ENCODE assay signal across 14 cellular contexts in the genomic region with DNA sequence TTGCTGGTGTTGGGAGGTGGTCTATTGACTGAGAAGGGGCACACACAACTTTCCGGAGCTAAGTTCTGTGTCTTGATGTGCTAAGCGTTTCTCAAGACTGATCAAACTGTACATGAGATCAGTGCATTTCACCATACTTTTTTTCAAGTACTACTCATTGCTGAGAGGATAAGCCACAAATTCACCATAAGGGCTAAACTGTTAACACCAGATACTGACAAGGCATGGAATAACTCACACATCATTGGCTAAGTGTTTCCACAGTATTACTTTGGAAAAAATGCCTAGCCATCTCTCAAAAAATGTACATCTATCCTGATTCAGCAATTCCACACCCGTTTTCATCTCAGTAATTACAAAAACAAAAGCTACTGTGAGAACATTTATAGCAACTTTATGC. TPM values are rescaled to one million over a fixed set of nuclear protein-coding genes. Genes with fewer than 3 reads are reported as not detected.
A peak's percentile ranks its signal among the peaks of the same experiment; 100 is the strongest.
DNase-seq lines count a peak whose midpoint lies in the region; ATAC-seq and TF ChIP-seq lines count a peak whose summit lies in the region.
"Had no signal": no experiment of that assay in that cellular context is flagged by ENCODE, and none has a peak within 500 bp of the region (broad histone marks: within the 10 kb centered on the region; RNA-seq: fewer than 3 reads in every experiment).

No MANE protein-coding gene starts in this region.

- H3K4me3 ChIP-seq in AG10803 (ENCODE audit: low read length) (no peak overlapping the region), fibroblast of lung (replicated peaks in 1 of 4; ENCODE audit: control extremely low read depth in 1 of 4, insufficient read depth in 1 of 4, low read depth in 3 of 4, low read length in 4 of 4) (no peak overlapping the region)
- H3K4me3 ChIP-seq: BLaER1, Peyer's patch had no signal

- H4K20me1 ChIP-seq in fibroblast of lung (ENCODE audit: control insufficient read depth, extremely low read depth, insufficient read depth, low read length): no peaks in the 10 kb centered on the region

- H3K4me1 ChIP-seq in fibroblast of lung (ENCODE audit: control insufficient read depth, extremely low read depth, insufficient read depth, low read length): no peaks in the 10 kb centered on the region
- H3K4me1 ChIP-seq: BLaER1, parathyroid adenoma, Peyer's patch had no signal

- H3K27ac ChIP-seq in CD4-positive, alpha-beta T cell (ENCODE audit: low read depth, low read length): no peak overlapping the region
- peak overlapping the region; percentile 23 for H3K27ac ChIP-seq in fibroblast of lung (ENCODE audit: insufficient read depth, low read length)
- H3K27ac ChIP-seq: BLaER1, parathyroid adenoma, Peyer's patch, VCaP had no signal

- TF ChIP-seq CTCF in AG10803 (conservative IDR thresholded peaks at IDR 0.05; ENCODE audit: low read length) (no peak), fibroblast of lung (conservative IDR thresholded peaks at IDR 0.05 in 1 of 2, IDR thresholded peaks at IDR 0.05 in 1 of 2; ENCODE audit: low read depth in 1 of 2, low read length in 2 of 2) (no peak)
- no peak for TF ChIP-seq CTCF in CD4-positive, alpha-beta T cell (IDR thresholded peaks at IDR 0.05)

- no peak overlapping the region for H3K4me2 ChIP-seq in fibroblast of lung (ENCODE audit: extremely low read depth, insufficient read depth, low read length)
- H3K4me2 ChIP-seq: BLaER1 had no signal

- no peaks in the 10 kb centered on the region for H3K36me3 ChIP-seq in fibroblast of lung (ENCODE audit: control insufficient read depth, insufficient read depth, low read length)

- peaks cover 7% of the 10 kb centered on the region for H3K79me2 ChIP-seq in fibroblast of lung (ENCODE audit: control insufficient read depth, insufficient read depth, low read length)
- H3K79me2 ChIP-seq: parathyroid adenoma had no signal

- no peaks in the 10 kb centered on the region for H3K9me3 ChIP-seq in CD4-positive, alpha-beta T cell (ENCODE audit: control insufficient read depth, low read length)
- no peaks in the 10 kb centered on the region for H3K9me3 ChIP-seq in fibroblast of lung (ENCODE audit: control insufficient read depth, insufficient read depth, low read depth, low read length)
- H3K9me3 ChIP-seq: BLaER1, Peyer's patch had no signal

- DNase-seq in AG10803 (ENCODE audit: low read depth) (peak; percentile 36), fibroblast of lung (ENCODE audit: low read depth in 2 of 2) (peak; percentile 11 to 71), hepatic stellate cell (ENCODE audit: low spot score) (no peak)
- DNase-seq in CD4-positive, alpha-beta T cell: no peak
- DNase-seq in activated CD4-positive, alpha-beta memory T cell treated with anti-CD3 and anti-CD28 coated beads for 36 hours: no peak
- DNase-seq: DMS53; NCI-H1105; Peyer's patch; stimulated activated CD4-positive, alpha-beta T cell treated with anti-CD3 and anti-CD28 coated beads, Interleukin-4, amount 100 ng/mL, for 1 hour had no signal

- H3K9ac ChIP-seq in fibroblast of lung (ENCODE audit: insufficient read depth, low read length): no peak overlapping the region
- H3K9ac ChIP-seq: BLaER1, parathyroid adenoma had no signal

- peaks cover 43% of the 10 kb centered on the region for H3K4me1 Mint-ChIP-seq in CD4-positive, alpha-beta T cell (ENCODE audit: low read depth)
- H3K4me1 Mint-ChIP-seq in activated CD4-positive, alpha-beta memory T cell treated with anti-CD3 and anti-CD28 coated beads for 36 hours (ENCODE audit: low read depth): peaks cover 66% of the 10 kb centered on the region
- H3K4me1 Mint-ChIP-seq in stimulated activated memory B cell treated with anti-CD40 and anti-IgM and Interleukin-4, amounts not matched to agents 10 μg/mL and 1 μg/mL and 100 μg/mL, for 72 hours: peaks cover 12% of the 10 kb centered on the region

- no peak overlapping the region for H3K4me3 Mint-ChIP-seq in CD4-positive, alpha-beta T cell
- no peak overlapping the region for H3K4me3 Mint-ChIP-seq in activated CD4-positive, alpha-beta memory T cell treated with anti-CD3 and anti-CD28 coated beads for 36 hours
- H3K4me3 Mint-ChIP-seq in stimulated activated memory B cell treated with anti-CD40 and anti-IgM and Interleukin-4, amounts not matched to agents 10 μg/mL and 1 μg/mL and 100 μg/mL, for 72 hours: no peak overlapping the region

- H3K27ac Mint-ChIP-seq in CD4-positive, alpha-beta T cell: peak overlapping the region; percentile 65
- H3K27ac Mint-ChIP-seq in activated CD4-positive, alpha-beta memory T cell treated with anti-CD3 and anti-CD28 coated beads for 36 hours: peak overlapping the region; percentile 83
- H3K27ac Mint-ChIP-seq in stimulated activated memory B cell treated with anti-CD40 and anti-IgM and Interleukin-4, amounts not matched to agents 10 μg/mL and 1 μg/mL and 100 μg/mL, for 72 hours: no peak overlapping the region

- intact Hi-C loops in CD4-positive, alpha-beta T cell (cut with DNase I, micrococcal nuclease): loop anchor here in 1 of 2 experiments (10.0 kb wide), 1 partner anchor 47 kb away; no protein-coding TSS in a partner anchor
- intact Hi-C loops in activated CD4-positive, alpha-beta memory T cell treated with anti-CD3 and anti-CD28 coated beads for 36 hours (cut with micrococcal nuclease): loop anchor here (5.0 kb wide), 4 partner anchors 45 to 280 kb away; no protein-coding TSS in a partner anchor

- H2AFZ ChIP-seq in fibroblast of lung (ENCODE audit: low read length): no peak overlapping the region
- H2AFZ ChIP-seq: parathyroid adenoma had no signal

- POLR2A ChIA-PET in CD4-positive, alpha-beta T cell (lab: Charles Lee): interaction anchor here (1.0 to 3.3 kb wide), 3 partner anchors 12 to 114 kb away, joined by 4 to 27 read pairs (median 5); partner anchors contain the start of gene RBMX
- POLR2A ChIA-PET in activated CD4-positive, alpha-beta memory T cell treated with anti-CD3 and anti-CD28 coated beads for 36 hours (lab: Charles Lee): interaction anchor here (0.6 to 2.7 kb wide), 3 partner anchors 12 to 99 kb away, joined by 3 to 27 read pairs (median 11); partner anchors contain the start of gene RBMX

- no peaks in the 10 kb centered on the region for H3K27me3 ChIP-seq in CD4-positive, alpha-beta T cell (ENCODE audit: control insufficient read depth, insufficient read depth, low read length)
- no peaks in the 10 kb centered on the region for H3K27me3 ChIP-seq in fibroblast of lung (ENCODE audit: control insufficient read depth, insufficient read depth, low read length)
- H3K27me3 ChIP-seq: Peyer's patch had no signal

- CTCF ChIA-PET in CD4-positive, alpha-beta T cell (lab: Charles Lee): interaction anchor here (1.4 kb wide), 1 partner anchor 57 kb away, joined by 3 read pairs; no protein-coding TSS in a partner anchor
- CTCF ChIA-PET in activated CD4-positive, alpha-beta memory T cell treated with anti-CD3 and anti-CD28 coated beads for 36 hours (lab: Charles Lee): interaction anchor here (1.1 kb wide), 1 partner anchor 159 kb away, joined by 3 read pairs; no protein-coding TSS in a partner anchor

- no peaks in the 10 kb centered on the region for H3K27me3 Mint-ChIP-seq in CD4-positive, alpha-beta T cell
- H3K27me3 Mint-ChIP-seq in activated CD4-positive, alpha-beta memory T cell treated with anti-CD3 and anti-CD28 coated beads for 36 hours: no peaks in the 10 kb centered on the region
- no peaks in the 10 kb centered on the region for H3K27me3 Mint-ChIP-seq in stimulated activated memory B cell treated with anti-CD40 and anti-IgM and Interleukin-4, amounts not matched to agents 10 μg/mL and 1 μg/mL and 100 μg/mL, for 72 hours

- H3K9me3 Mint-ChIP-seq in CD4-positive, alpha-beta T cell: no peaks in the 10 kb centered on the region
- no peaks in the 10 kb centered on the region for H3K9me3 Mint-ChIP-seq in activated CD4-positive, alpha-beta memory T cell treated with anti-CD3 and anti-CD28 coated beads for 36 hours
- no peaks in the 10 kb centered on the region for H3K9me3 Mint-ChIP-seq in stimulated activated memory B cell treated with anti-CD40 and anti-IgM and Interleukin-4, amounts not matched to agents 10 μg/mL and 1 μg/mL and 100 μg/mL, for 72 hours

- peaks cover 83% of the 10 kb centered on the region for H3K36me3 Mint-ChIP-seq in CD4-positive, alpha-beta T cell (ENCODE audit: low read depth)
- H3K36me3 Mint-ChIP-seq in activated CD4-positive, alpha-beta memory T cell treated with anti-CD3 and anti-CD28 coated beads for 36 hours: peaks cover 61% of the 10 kb centered on the region
- H3K36me3 Mint-ChIP-seq in stimulated activated memory B cell treated with anti-CD40 and anti-IgM and Interleukin-4, amounts not matched to agents 10 μg/mL and 1 μg/mL and 100 μg/mL, for 72 hours: peaks cover 21% of the 10 kb centered on the region

- ATAC-seq in CD4-positive, alpha-beta T cell (ENCODE audit: poor library complexity): no peak
- no peak for ATAC-seq in stimulated activated memory B cell treated with anti-CD40 and anti-IgM and Interleukin-4, amounts not matched to agents 10 μg/mL and 1 μg/mL and 100 μg/mL, for 72 hours
- ATAC-seq in GM21576 (IDR thresholded peaks at IDR 0.05; ENCODE audit: unreplicated experiment): no peak

RNA-seq across cellular contexts. Expression of gene RBMX, which starts 13.0 kb away (rescaled TPM):
- total RNA-seq in CD4-positive, alpha-beta T cell: 100 to 1,000 TPM; 310 to 317 TPM
- 100 to 1,000 TPM; 269 to 271 TPM for total RNA-seq in activated CD4-positive, alpha-beta memory T cell treated with anti-CD3 and anti-CD28 coated beads for 36 hours
- 121 and 139 TPM in 2 replicates for total RNA-seq in fibroblast of lung
- polyA plus RNA-seq in fibroblast of lung: 159 and 223 TPM in 2 replicates
- 128 and 178 TPM in 2 replicates for polyA plus RNA-seq in fibroblast of lung (2012)
- 70.1 and 74.8 TPM in 2 replicates for polyA minus RNA-seq in fibroblast of lung (ENCODE audit: low replicate concordance)

Comparison
In these comparisons a context has a peak if more than half of its experiments do, and no peak if none do; other contexts are left out.
1. DNase-seq: peak in AG10803 (single experiment) and fibroblast of lung (2 of 2); none in CD4-positive, alpha-beta T cell (0 of 10), activated CD4-positive, alpha-beta memory T cell treated with anti-CD3 and anti-CD28 coated beads for 36 hours (single experiment) and hepatic stellate cell (single experiment).